Comparison of ENCODE assay signal across 26 cellular contexts in genomic region chr12:45898094-45898493, GRCh38.
DNase-seq lines count a peak whose midpoint lies in the region; ATAC-seq, FAIRE-seq and TF ChIP-seq lines count a peak whose summit lies in the region.
"Had no signal": no experiment of that assay in that cellular context is flagged by ENCODE, and none has a peak within 500 bp of the region (broad histone marks: within the 10 kb centered on the region; RNA-seq: fewer than 3 reads in every experiment).

No MANE protein-coding gene starts in this region.

- peak overlapping the region; percentile 28 for H3K4me3 Mint-ChIP-seq in endothelial cell (ENCODE audit: unreplicated experiment)
- no peak overlapping the region for H3K4me3 Mint-ChIP-seq in endodermal cell
- H3K4me3 Mint-ChIP-seq: CD14-positive monocyte; CD4-positive, alpha-beta T cell; CD8-positive, alpha-beta memory T cell had no signal

- H3K9me3 ChIP-seq in endodermal cell (ENCODE audit: control insufficient read depth, low read length): no peaks in the 10 kb centered on the region
- H3K9me3 ChIP-seq: A549, BE2C had no signal

- no peak for DNase-seq in activated naive CD4-positive, alpha-beta T cell treated with anti-CD3 and anti-CD28 coated beads, Interleukin-2, amount 50 U/mL, for 72 hours (ENCODE audit: low spot score in 2 of 2)
- no peak for DNase-seq in activated naive CD4-positive, alpha-beta T cell (lab: John Stamatoyannopoulos, UW)
- DNase-seq in GM19239 (ENCODE audit: insufficient read length, low spot score) (no peak), endothelial cell (ENCODE audit: low spot score) (no peak), endodermal cell (no peak), NCI-H69 (lab: John Stamatoyannopoulos, UW) (no peak)
- DNase-seq: 8988T; ACHN; AML-193; BE2C; CD4-positive, alpha-beta T cell; CD8-positive, alpha-beta memory T cell; DMS 273 treated with DMSO at 0.1 percent for 48 hours; DMS79; GF-D8; GM23248; H7; HCEC 1CT had no signal

- FAIRE-seq in GM19239 (lab: Jason Lieb, UNC): peak; percentile 21
- FAIRE-seq: A549, D721Med, GM12891, GM18507, H1 had no signal

- H3K27ac ChIP-seq in endodermal cell (ENCODE audit: low read depth, low read length): no peak overlapping the region
- H3K27ac ChIP-seq: A549; BLaER1 treated with 17β-estradiol and CSF1 and Interleukin-3, amounts not matched to agents 10 nM and 100 nM; GM23248 had no signal

- no peak overlapping the region for H3K9ac ChIP-seq in endodermal cell (ENCODE audit: extremely low read depth, low read length, poor library complexity, severe bottlenecking)
- H3K9ac ChIP-seq: BLaER1 treated with 17β-estradiol and CSF1 and Interleukin-3, amounts not matched to agents 10 nM and 100 nM; GM23248 had no signal

- peak; percentile 26 to 70 for ATAC-seq in activated naive CD4-positive, alpha-beta T cell treated with anti-CD3 and anti-CD28 coated beads, Interleukin-2, amount 50 U/mL, for 72 hours
- no peak for ATAC-seq in HG03442 (IDR thresholded peaks at IDR 0.05; ENCODE audit: unreplicated experiment)
- ATAC-seq: A549 had no signal

- H3K4me1 ChIP-seq in endodermal cell (ENCODE audit: control insufficient read depth, insufficient read depth, low read length): no peaks in the 10 kb centered on the region
- H3K4me1 ChIP-seq: A549; BE2C; BLaER1 treated with 17β-estradiol and CSF1 and Interleukin-3, amounts not matched to agents 10 nM and 100 nM had no signal

- 100% methylated on average over 1 of the region's 1 CpG; no CpG with 5 or more reads in 1 of the 2 experiments for WGBS in endodermal cell (ENCODE audit: insufficient coverage in 1 of 2, insufficient read length in 1 of 2), 2 experiments

- peaks cover 0 to 5% of the 10 kb centered on the region in 2 donors for H3K9me3 Mint-ChIP-seq in activated naive CD4-positive, alpha-beta T cell treated with anti-CD3 and anti-CD28 coated beads, Interleukin-2, amount 50 U/mL, for 72 hours
- H3K9me3 Mint-ChIP-seq in endothelial cell (ENCODE audit: unreplicated experiment) (no peaks in the 10 kb centered on the region), endodermal cell (peaks cover 5% of the 10 kb centered on the region)
- H3K9me3 Mint-ChIP-seq: CD14-positive monocyte; CD4-positive, alpha-beta T cell had no signal

- H3K36me3 ChIP-seq in endodermal cell (ENCODE audit: control insufficient read depth, insufficient read depth, low read length): peaks cover 55% of the 10 kb centered on the region

- no peak overlapping the region for H3K27ac Mint-ChIP-seq in activated naive CD4-positive, alpha-beta T cell treated with anti-CD3 and anti-CD28 coated beads, Interleukin-2, amount 50 U/mL, for 72 hours
- no peak overlapping the region for H3K27ac Mint-ChIP-seq in endothelial cell (ENCODE audit: unreplicated experiment)
- H3K27ac Mint-ChIP-seq in endodermal cell: no peak overlapping the region
- H3K27ac Mint-ChIP-seq: CD14-positive monocyte; CD4-positive, alpha-beta T cell had no signal

- H3K4me3 ChIP-seq in endodermal cell (ENCODE audit: low read length): no peak overlapping the region
- H3K4me3 ChIP-seq: A549; BLaER1 treated with 17β-estradiol and CSF1 and Interleukin-3, amounts not matched to agents 10 nM and 100 nM; GM23248 had no signal

- H3K27me3 Mint-ChIP-seq in endothelial cell (ENCODE audit: unreplicated experiment) (peaks cover 2% of the 10 kb centered on the region), endodermal cell (ENCODE audit: insufficient read depth) (no peaks in the 10 kb centered on the region)
- H3K27me3 Mint-ChIP-seq: CD4-positive, alpha-beta T cell; CD8-positive, alpha-beta memory T cell had no signal

- H3K36me3 Mint-ChIP-seq in activated naive CD4-positive, alpha-beta T cell treated with anti-CD3 and anti-CD28 coated beads, Interleukin-2, amount 50 U/mL, for 72 hours: peaks cover 26 to 34% of the 10 kb centered on the region in 2 donors
- H3K36me3 Mint-ChIP-seq in endothelial cell (ENCODE audit: low read depth, unreplicated experiment): peaks cover 36% of the 10 kb centered on the region
- H3K36me3 Mint-ChIP-seq in endodermal cell (ENCODE audit: low read depth): peaks cover 73% of the 10 kb centered on the region

- TF ChIP-seq CTCF in endothelial cell (IDR thresholded peaks at IDR 0.05; ENCODE audit: unreplicated experiment) (no peak), endodermal cell (conservative IDR thresholded peaks at IDR 0.05) (no peak)

- no peaks in the 10 kb centered on the region for H3K27me3 ChIP-seq in endodermal cell (ENCODE audit: control insufficient read depth, insufficient read depth, low read length, poor library complexity, severe bottlenecking)
- H3K27me3 ChIP-seq: BE2C; BLaER1 treated with 17β-estradiol and CSF1 and Interleukin-3, amounts not matched to agents 10 nM and 100 nM had no signal

- H3K4me1 Mint-ChIP-seq in endothelial cell (ENCODE audit: unreplicated experiment) (peaks cover 7% of the 10 kb centered on the region), endodermal cell (no peaks in the 10 kb centered on the region)
- H3K4me1 Mint-ChIP-seq: CD14-positive monocyte had no signal
